ENCODE assay signal across 27 cellular contexts in genomic region chr11:112608466-112608865, GRCh38.
"Had no signal": no experiment of that assay in that cellular context is flagged by ENCODE, and none has a peak within 500 bp of the region (broad histone marks: within the 10 kb centered on the region; RNA-seq: fewer than 3 reads in every experiment).

No MANE protein-coding gene starts in this region.

- H3K9me3 ChIP-seq: esophagus muscularis mucosa, gastrocnemius medialis, heart left ventricle had no signal

- H3K36me3 ChIP-seq: brain microvascular endothelial cell, esophagus muscularis mucosa, gastrocnemius medialis, heart left ventricle had no signal

- H3K27me3 ChIP-seq: brain microvascular endothelial cell, dorsolateral prefrontal cortex, esophagus muscularis mucosa, foreskin keratinocyte, gastrocnemius medialis, heart left ventricle had no signal

- H3K4me3 ChIP-seq: coronary artery, dorsolateral prefrontal cortex, esophagus muscularis mucosa, gastrocnemius medialis, heart left ventricle had no signal

- H3K27ac ChIP-seq: brain microvascular endothelial cell, coronary artery, esophagus muscularis mucosa, foreskin keratinocyte, gastrocnemius medialis, heart left ventricle, VCaP had no signal

- DNase-seq: activated CD4-positive, alpha-beta memory T cell treated with anti-CD3 and anti-CD28 coated beads, Interleukin-2, amount 10 ng/mL, durations not matched to agents 7 days and 5 days; activated CD4-positive, alpha-beta T cell treated with anti-CD3 and anti-CD28 coated beads for 1 hour; activated CD4-positive, alpha-beta T cell treated with anti-CD3 and anti-CD28 coated beads for 4 hours; activated CD4-positive, alpha-beta T cell treated with anti-CD3 and anti-CD28 coated beads, Interleukin-2, amount 10 ng/mL, durations not matched to agents 7 days and 5 days; activated CD4-positive, alpha-beta T cell treated with anti-CD3 and anti-CD28 coated beads, Interleukin-2, amount 50 U/mL, for 4 hours; activated CD8-positive, alpha-beta memory T cell treated with anti-CD3 and anti-CD28 coated beads, Interleukin-2, amount 50 U/mL, for 48 hours; activated gamma-delta T cell treated with Interleukin-2 at 50 U/mL for 16 hours; activated naive CD4-positive, alpha-beta T cell treated with anti-CD3 and anti-CD28 coated beads, Interleukin-2, amount 50 U/mL, for 16 hours; activated naive CD4-positive, alpha-beta T cell treated with Interleukin-2 at 50 U/mL for 16 hours; activated T-cell treated with anti-CD3 and anti-CD28 coated beads for 4 hours; activated T-cell treated with anti-CD3 and anti-CD28 coated beads, Interleukin-2, amount 50 U/mL, for 24 hours; activated T-cell treated with anti-CD3 and anti-CD28 coated beads, Interleukin-2, amount 50 U/mL, for 72 hours; amniotic stem cell; anterior cingulate cortex; brain microvascular endothelial cell; dorsolateral prefrontal cortex; effector memory CD4-positive, alpha-beta T cell; endodermal cell; foreskin keratinocyte; gastrocnemius medialis; glutamatergic neuron; heart left ventricle; T-helper 2 cell had no signal

- ATAC-seq: activated T-cell treated with anti-CD3 and anti-CD28 coated beads, Interleukin-2, amount 50 U/mL, for 72 hours; foreskin keratinocyte; gastrocnemius medialis; heart left ventricle; WTC11 had no signal
